In genomic region chr13:49792550-49793324, GRCh38 we compare ENCODE assay signal across 1 cellular context.
TF ChIP-seq lines count a peak whose summit lies in the region.

A gene with protein sequence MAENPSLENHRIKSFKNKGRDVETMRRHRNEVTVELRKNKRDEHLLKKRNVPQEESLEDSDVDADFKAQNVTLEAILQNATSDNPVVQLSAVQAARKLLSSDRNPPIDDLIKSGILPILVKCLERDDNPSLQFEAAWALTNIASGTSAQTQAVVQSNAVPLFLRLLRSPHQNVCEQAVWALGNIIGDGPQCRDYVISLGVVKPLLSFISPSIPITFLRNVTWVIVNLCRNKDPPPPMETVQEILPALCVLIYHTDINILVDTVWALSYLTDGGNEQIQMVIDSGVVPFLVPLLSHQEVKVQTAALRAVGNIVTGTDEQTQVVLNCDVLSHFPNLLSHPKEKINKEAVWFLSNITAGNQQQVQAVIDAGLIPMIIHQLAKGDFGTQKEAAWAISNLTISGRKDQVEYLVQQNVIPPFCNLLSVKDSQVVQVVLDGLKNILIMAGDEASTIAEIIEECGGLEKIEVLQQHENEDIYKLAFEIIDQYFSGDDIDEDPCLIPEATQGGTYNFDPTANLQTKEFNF (minus strand): TSS chr13:49792682. CDS start chr13:49792506, 176 bp downstream.

TF ChIP-seq in K562, 482 proteins besides CTCF, POLR2A, EP300 and RAD21 (continued from another document and continues in another):
- TF ChIP-seq, protein P1, sequence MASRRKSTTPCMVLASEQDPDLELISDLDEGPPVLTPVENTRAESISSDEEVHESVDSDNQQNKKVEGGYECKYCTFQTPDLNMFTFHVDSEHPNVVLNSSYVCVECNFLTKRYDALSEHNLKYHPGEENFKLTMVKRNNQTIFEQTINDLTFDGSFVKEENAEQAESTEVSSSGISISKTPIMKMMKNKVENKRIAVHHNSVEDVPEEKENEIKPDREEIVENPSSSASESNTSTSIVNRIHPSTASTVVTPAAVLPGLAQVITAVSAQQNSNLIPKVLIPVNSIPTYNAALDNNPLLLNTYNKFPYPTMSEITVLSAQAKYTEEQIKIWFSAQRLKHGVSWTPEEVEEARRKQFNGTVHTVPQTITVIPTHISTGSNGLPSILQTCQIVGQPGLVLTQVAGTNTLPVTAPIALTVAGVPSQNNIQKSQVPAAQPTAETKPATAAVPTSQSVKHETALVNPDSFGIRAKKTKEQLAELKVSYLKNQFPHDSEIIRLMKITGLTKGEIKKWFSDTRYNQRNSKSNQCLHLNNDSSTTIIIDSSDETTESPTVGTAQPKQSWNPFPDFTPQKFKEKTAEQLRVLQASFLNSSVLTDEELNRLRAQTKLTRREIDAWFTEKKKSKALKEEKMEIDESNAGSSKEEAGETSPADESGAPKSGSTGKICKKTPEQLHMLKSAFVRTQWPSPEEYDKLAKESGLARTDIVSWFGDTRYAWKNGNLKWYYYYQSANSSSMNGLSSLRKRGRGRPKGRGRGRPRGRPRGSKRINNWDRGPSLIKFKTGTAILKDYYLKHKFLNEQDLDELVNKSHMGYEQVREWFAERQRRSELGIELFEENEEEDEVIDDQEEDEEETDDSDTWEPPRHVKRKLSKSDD (conservative IDR thresholded peaks at IDR 0.05; ENCODE audit: low read length), result no peak
- TF ChIP-seq HIVEP1 (CRISPR knock-in tag; IDR thresholded peaks at IDR 0.05) (no peak), HDAC6 (IDR thresholded peaks at IDR 0.05; ENCODE audit: low read depth, low read length) (no peak), CXXC5 (CRISPR knock-in tag; IDR thresholded peaks at IDR 0.05) (peak; percentile 84), CLOCK (CRISPR knock-in tag; IDR thresholded peaks at IDR 0.05; ENCODE audit: borderline replicate concordance) (no peak), HMGXB4 (CRISPR knock-in tag; IDR thresholded peaks at IDR 0.05) (0 out of 2 replicates have a peak, but pooled peaks have one; percentile 30), ZFX (CRISPR knock-in tag; IDR thresholded peaks at IDR 0.05) (peak; percentile 44; the same call in 1 of the 2 replicates), MAZ (CRISPR knock-in tag; conservative IDR thresholded peaks at IDR 0.05 in 1 of 2, IDR thresholded peaks at IDR 0.05 in 1 of 2) (peak; percentile 73 to 82), PHF8 (IDR thresholded peaks at IDR 0.05; ENCODE audit: borderline replicate concordance, low read length) (peak; percentile 73; the same call in 1 of the 2 replicates), BHLHE40 (IDR thresholded peaks at IDR 0.05; ENCODE audit: low read length) (peak; percentile 93), CREM (IDR thresholded peaks at IDR 0.05; ENCODE audit: low read depth) (peak; percentile 52), TEAD4 (IDR thresholded peaks at IDR 0.05; ENCODE audit: low read length) (0 out of 2 replicates have a peak, but pooled peaks have one; percentile 7), TEAD4 (CRISPR knock-in tag; IDR thresholded peaks at IDR 0.05; ENCODE audit: borderline replicate concordance) (no peak), MNT (conservative IDR thresholded peaks at IDR 0.05) (peak; percentile 83 to 91), SIN3A (IDR thresholded peaks at IDR 0.05; ENCODE audit: borderline replicate concordance in 2 of 2, control insufficient read depth in 1 of 2, low read depth in 2 of 2, low read length in 2 of 2) (peak; percentile 37 to 60; a peak in 2 of 4 replicates), REST (CRISPR knock-in tag; IDR thresholded peaks at IDR 0.05; ENCODE audit: low read depth) (no peak), TAF1 (IDR thresholded peaks at IDR 0.05; ENCODE audit: control insufficient read depth, extremely low read depth, insufficient read depth, low read length, severe bottlenecking) (no peak), ZNF436 (CRISPR knock-in tag; IDR thresholded peaks at IDR 0.05) (no peak), ATF7 (IDR thresholded peaks at IDR 0.05) (peak; percentile 57), NR2C2 (CRISPR knock-in tag; IDR thresholded peaks at IDR 0.05) (no peak), NR2C2 (tag; IDR thresholded peaks at IDR 0.05) (peak; percentile 58; the same call in 1 of the 2 replicates), NEUROD1 (IDR thresholded peaks at IDR 0.05; ENCODE audit: borderline replicate concordance, low read depth, low read length, partially characterized antibody) (peak; percentile 21), RBM17 (IDR thresholded peaks at IDR 0.05; ENCODE audit: borderline replicate concordance, low read depth, low read length) (no peak), TOE1 (IDR thresholded peaks at IDR 0.05; ENCODE audit: borderline replicate concordance) (peak; percentile 84; the same call in 1 of the 2 replicates), TOE1 (CRISPR knock-in tag; IDR thresholded peaks at IDR 0.05; ENCODE audit: borderline replicate concordance, low read depth) (no peak), SMAD4 (CRISPR knock-in tag; conservative IDR thresholded peaks at IDR 0.05) (no peak), ZNF263 (CRISPR knock-in tag; IDR thresholded peaks at IDR 0.05; ENCODE audit: borderline replicate concordance) (0 out of 2 replicates have a peak, but pooled peaks have one; percentile 26), ZBTB7A (IDR thresholded peaks at IDR 0.05; ENCODE audit: borderline replicate concordance, control insufficient read depth, low read depth, low read length) (peak; percentile 10; the same call in 1 of the 2 replicates), GABPB1 (CRISPR knock-in tag; IDR thresholded peaks at IDR 0.05) (peak; percentile 67), KAT7 (CRISPR knock-in tag; IDR thresholded peaks at IDR 0.05; ENCODE audit: borderline replicate concordance) (peak; percentile 63; the same call in 1 of the 2 replicates), CHD1 (IDR thresholded peaks at IDR 0.05; ENCODE audit: low read length) (peak; percentile 7), HCFC1 (IDR thresholded peaks at IDR 0.05; ENCODE audit: low read depth, low read length) (peak; percentile 79), ZKSCAN8 (CRISPR knock-in tag; IDR thresholded peaks at IDR 0.05) (no peak)
- TF ChIP-seq, protein P2, sequence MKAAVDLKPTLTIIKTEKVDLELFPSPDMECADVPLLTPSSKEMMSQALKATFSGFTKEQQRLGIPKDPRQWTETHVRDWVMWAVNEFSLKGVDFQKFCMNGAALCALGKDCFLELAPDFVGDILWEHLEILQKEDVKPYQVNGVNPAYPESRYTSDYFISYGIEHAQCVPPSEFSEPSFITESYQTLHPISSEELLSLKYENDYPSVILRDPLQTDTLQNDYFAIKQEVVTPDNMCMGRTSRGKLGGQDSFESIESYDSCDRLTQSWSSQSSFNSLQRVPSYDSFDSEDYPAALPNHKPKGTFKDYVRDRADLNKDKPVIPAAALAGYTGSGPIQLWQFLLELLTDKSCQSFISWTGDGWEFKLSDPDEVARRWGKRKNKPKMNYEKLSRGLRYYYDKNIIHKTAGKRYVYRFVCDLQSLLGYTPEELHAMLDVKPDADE (conservative IDR thresholded peaks at IDR 0.05; ENCODE audit: control insufficient read depth, low read depth, low read length), result peak; percentile 12; the same call in 1 of the 2 replicates
- TF ChIP-seq, protein P3, sequence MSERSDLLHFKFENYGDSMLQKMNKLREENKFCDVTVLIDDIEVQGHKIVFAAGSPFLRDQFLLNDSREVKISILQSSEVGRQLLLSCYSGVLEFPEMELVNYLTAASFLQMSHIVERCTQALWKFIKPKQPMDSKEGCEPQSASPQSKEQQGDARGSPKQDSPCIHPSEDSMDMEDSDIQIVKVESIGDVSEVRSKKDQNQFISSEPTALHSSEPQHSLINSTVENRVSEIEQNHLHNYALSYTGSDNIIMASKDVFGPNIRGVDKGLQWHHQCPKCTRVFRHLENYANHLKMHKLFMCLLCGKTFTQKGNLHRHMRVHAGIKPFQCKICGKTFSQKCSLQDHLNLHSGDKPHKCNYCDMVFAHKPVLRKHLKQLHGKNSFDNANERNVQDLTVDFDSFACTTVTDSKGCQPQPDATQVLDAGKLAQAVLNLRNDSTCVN (CRISPR knock-in tag; IDR thresholded peaks at IDR 0.05), result no peak
- TF ChIP-seq, protein P4, sequence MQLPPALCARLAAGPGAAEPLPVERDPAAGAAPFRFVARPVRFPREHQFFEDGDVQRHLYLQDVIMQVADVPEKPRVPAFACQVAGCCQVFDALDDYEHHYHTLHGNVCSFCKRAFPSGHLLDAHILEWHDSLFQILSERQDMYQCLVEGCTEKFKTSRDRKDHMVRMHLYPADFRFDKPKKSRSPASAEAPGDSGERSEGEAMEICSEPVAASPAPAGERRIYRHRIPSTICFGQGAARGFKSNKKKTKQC (CRISPR knock-in tag; IDR thresholded peaks at IDR 0.05), result peak; percentile 34; the same call in 1 of the 2 replicates
- TF ChIP-seq, protein P5, sequence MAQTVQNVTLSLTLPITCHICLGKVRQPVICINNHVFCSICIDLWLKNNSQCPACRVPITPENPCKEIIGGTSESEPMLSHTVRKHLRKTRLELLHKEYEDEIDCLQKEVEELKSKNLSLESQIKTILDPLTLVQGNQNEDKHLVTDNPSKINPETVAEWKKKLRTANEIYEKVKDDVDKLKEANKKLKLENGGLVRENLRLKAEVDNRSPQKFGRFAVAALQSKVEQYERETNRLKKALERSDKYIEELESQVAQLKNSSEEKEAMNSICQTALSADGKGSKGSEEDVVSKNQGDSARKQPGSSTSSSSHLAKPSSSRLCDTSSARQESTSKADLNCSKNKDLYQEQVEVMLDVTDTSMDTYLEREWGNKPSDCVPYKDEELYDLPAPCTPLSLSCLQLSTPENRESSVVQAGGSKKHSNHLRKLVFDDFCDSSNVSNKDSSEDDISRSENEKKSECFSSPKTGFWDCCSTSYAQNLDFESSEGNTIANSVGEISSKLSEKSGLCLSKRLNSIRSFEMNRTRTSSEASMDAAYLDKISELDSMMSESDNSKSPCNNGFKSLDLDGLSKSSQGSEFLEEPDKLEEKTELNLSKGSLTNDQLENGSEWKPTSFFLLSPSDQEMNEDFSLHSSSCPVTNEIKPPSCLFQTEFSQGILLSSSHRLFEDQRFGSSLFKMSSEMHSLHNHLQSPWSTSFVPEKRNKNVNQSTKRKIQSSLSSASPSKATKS (CRISPR knock-in tag; IDR thresholded peaks at IDR 0.05), result no peak
